ENCODE assay signal across 28 cellular contexts in the genomic region with DNA sequence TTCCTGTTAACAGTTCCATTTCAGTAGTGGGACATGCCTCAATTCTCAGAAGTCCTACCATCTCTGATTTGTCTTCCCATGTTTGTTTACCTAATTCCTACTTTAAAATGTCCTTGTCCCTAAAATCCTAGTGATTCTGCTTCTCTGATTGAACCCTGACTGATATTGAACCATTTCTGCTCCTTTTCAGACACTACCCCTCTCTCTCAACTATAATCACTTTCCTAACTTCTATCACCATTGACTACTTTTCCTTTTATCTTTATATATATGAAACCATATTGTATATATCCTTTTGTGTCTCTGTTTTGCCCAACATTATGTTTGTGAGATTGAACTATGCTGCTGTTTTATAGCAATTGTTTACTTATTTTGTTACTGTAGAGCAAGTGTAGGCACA.
"Had no signal": no experiment of that assay in that cellular context is flagged by ENCODE, and none has a peak within 500 bp of the region (broad histone marks: within the 10 kb centered on the region; RNA-seq: fewer than 3 reads in every experiment).

No MANE protein-coding gene starts in this region.

- H3K4me1 ChIP-seq: colonic mucosa, esophagus muscularis mucosa, esophagus squamous epithelium, foreskin keratinocyte, gastrocnemius medialis, gastroesophageal sphincter, heart left ventricle, heart right ventricle had no signal

- H3K4me3 ChIP-seq: colonic mucosa, coronary artery, dorsolateral prefrontal cortex, esophagus muscularis mucosa, esophagus squamous epithelium, gastrocnemius medialis, gastroesophageal sphincter, heart left ventricle, heart right ventricle had no signal

- H3K27ac ChIP-seq: colonic mucosa, coronary artery, dorsolateral prefrontal cortex, epithelial cell of prostate, esophagus muscularis mucosa, esophagus squamous epithelium, foreskin keratinocyte, gastrocnemius medialis, gastroesophageal sphincter, heart left ventricle, heart right ventricle had no signal

- H3K36me3 ChIP-seq: colonic mucosa, esophagus muscularis mucosa, gastrocnemius medialis, gastroesophageal sphincter, heart left ventricle, heart right ventricle had no signal

- H3K27me3 ChIP-seq: colonic mucosa, dorsolateral prefrontal cortex, esophagus muscularis mucosa, esophagus squamous epithelium, foreskin keratinocyte, gastrocnemius medialis, gastroesophageal sphincter, heart left ventricle, heart right ventricle had no signal

- FAIRE-seq: colon, endometrium, endothelial cell of umbilical vein, frontal cortex had no signal

- H3K9me3 ChIP-seq: colonic mucosa had no signal

- DNase-seq: colonic mucosa; cortex of kidney; dermis blood vessel endothelial cell; dorsolateral prefrontal cortex; effector CD4-positive, alpha-beta T cell; effector CD8-positive, alpha-beta T cell; effector memory CD4-positive, alpha-beta T cell; effector memory CD8-positive, alpha-beta T cell; endodermal cell; erythroblast; esophagus squamous epithelium; foreskin fibroblast; foreskin keratinocyte; foreskin melanocyte; gastrocnemius medialis; glutamatergic neuron; head of caudate nucleus; heart left ventricle; heart right ventricle had no signal

- ATAC-seq: effector memory CD8-positive, alpha-beta T cell; esophagus mucosa; foreskin keratinocyte; gastrocnemius medialis; gastroesophageal sphincter; heart left ventricle; heart right ventricle had no signal
